In genomic region chr22:46477967-46478635, GRCh38 we compare ENCODE assay signal across 20 cellular contexts.
"Had no signal": no experiment of that assay in that cellular context is flagged by ENCODE, and none has a peak within 500 bp of the region (broad histone marks: within the 10 kb centered on the region; RNA-seq: fewer than 3 reads in every experiment).

No MANE protein-coding gene starts in this region.

- DNase-seq: effector CD4-positive, alpha-beta T cell; endodermal cell; foreskin melanocyte; head of caudate nucleus; hippocampal formation; mammary epithelial cell; mucosa of descending colon; naive thymus-derived CD8-positive, alpha-beta T cell; nucleus accumbens; ovary; sigmoid colon; stimulated activated CD4-positive, alpha-beta T cell treated with anti-CD3 and anti-CD28 coated beads, Interleukin-2, amount 100 ng/mL, for 24 hours; stimulated activated CD4-positive, alpha-beta T cell treated with anti-CD3 and anti-CD28 coated beads, Interleukin-4, amount 100 ng/mL, for 4 hours; stimulated activated naive CD4-positive, alpha-beta T cell; stomach; uterus had no signal

- H3K36me3 ChIP-seq: ovary, right atrium auricular region, sigmoid colon, stomach, uterus had no signal

- H3K9me3 ChIP-seq: mucosa of descending colon, ovary, right atrium auricular region, sigmoid colon, uterus had no signal

- H3K4me1 ChIP-seq: right atrium auricular region, sigmoid colon, stomach, uterus had no signal

- H3K4me3 ChIP-seq: coronary artery, mucosa of descending colon, ovary, right atrium auricular region, sigmoid colon, skin epidermis, stomach, uterus had no signal

- H3K27me3 ChIP-seq: ovary, right atrium auricular region, uterus had no signal

- H3K27ac ChIP-seq: coronary artery, ovary, right atrium auricular region, sigmoid colon, stomach, uterus had no signal

- ATAC-seq: left lobe of liver; mucosa of descending colon; naive thymus-derived CD8-positive, alpha-beta T cell had no signal
